In genomic region chr7:36599645-36600313, GRCh38 we compare ENCODE assay signal across 17 cellular contexts.
"Had no signal": no experiment of that assay in that cellular context is flagged by ENCODE, and none has a peak within 500 bp of the region (broad histone marks: within the 10 kb centered on the region; RNA-seq: fewer than 3 reads in every experiment).

No MANE protein-coding gene starts in this region.

- H3K36me3 ChIP-seq: brain microvascular endothelial cell, upper lobe of right lung had no signal

- H3K27me3 ChIP-seq: brain microvascular endothelial cell, dorsolateral prefrontal cortex, upper lobe of right lung had no signal

- H3K27ac Mint-ChIP-seq: activated B cell treated with CpG ODN at 0.5 μM for 24 hours; activated T-helper 1 cell treated with anti-CD3 and anti-CD28 coated beads, Interleukin-12 subunit alpha, Interleukin-12 subunit beta, Interleukin-2, Interleukin-4 antibody, amounts not matched to agents 30 ng/mL and 10 ng/mL and 1 ng/mL, durations not matched to agents 14 hours and 24 hours and 36 hours; progenitor cell of endocrine pancreas had no signal

- H3K4me1 Mint-ChIP-seq: activated B cell treated with CpG ODN at 0.5 μM for 24 hours had no signal

- H3K27ac ChIP-seq: brain microvascular endothelial cell, dorsolateral prefrontal cortex, heart left ventricle had no signal

- H3K4me3 ChIP-seq: dorsolateral prefrontal cortex, heart left ventricle, upper lobe of right lung had no signal

- H3K27me3 Mint-ChIP-seq: activated B cell treated with CpG ODN at 0.5 μM for 24 hours, progenitor cell of endocrine pancreas had no signal

- ATAC-seq: sciatic nerve had no signal

- DNase-seq: activated B cell treated with CpG ODN at 0.5 μM for 24 hours; activated CD4-positive, alpha-beta T cell treated with anti-CD3 and anti-CD28 coated beads, Interleukin-2, amount 50 U/mL, for 4 hours; activated CD8-positive, alpha-beta memory T cell treated with anti-CD3 and anti-CD28 coated beads, Interleukin-2, amount 50 U/mL, for 4 hours; activated naive CD4-positive, alpha-beta T cell treated with Interleukin-2 at 50 U/mL for 16 hours; brain microvascular endothelial cell; dorsolateral prefrontal cortex; foreskin melanocyte; heart left ventricle; nucleus accumbens; SIG-M5; stimulated activated CD4-positive, alpha-beta T cell treated with anti-CD3 and anti-CD28 coated beads, Interleukin-2, amount 100 ng/mL, for 24 hours; stimulated activated naive CD4-positive, alpha-beta T cell treated with Interleukin-2 at 50 U/mL for 16 hours; T-helper 2 cell; upper lobe of right lung had no signal

- H3K4me3 Mint-ChIP-seq: activated B cell treated with CpG ODN at 0.5 μM for 24 hours; activated T-helper 1 cell treated with anti-CD3 and anti-CD28 coated beads, Interleukin-12 subunit alpha, Interleukin-12 subunit beta, Interleukin-2, Interleukin-4 antibody, amounts not matched to agents 30 ng/mL and 10 ng/mL and 1 ng/mL, durations not matched to agents 14 hours and 24 hours and 36 hours had no signal

- H3K4me1 ChIP-seq: heart left ventricle had no signal

- H3K9me3 Mint-ChIP-seq: activated B cell treated with CpG ODN at 0.5 μM for 24 hours; activated T-helper 1 cell treated with anti-CD3 and anti-CD28 coated beads, Interleukin-12 subunit alpha, Interleukin-12 subunit beta, Interleukin-2, Interleukin-4 antibody, amounts not matched to agents 30 ng/mL and 10 ng/mL and 1 ng/mL, durations not matched to agents 14 hours and 24 hours and 36 hours had no signal

- H3K9me3 ChIP-seq: heart left ventricle, upper lobe of right lung had no signal
